In genomic region chr5:109704255-109704952, GRCh38 we compare ENCODE assay signal across 17 cellular contexts.
"Had no signal": no experiment of that assay in that cellular context is flagged by ENCODE, and none has a peak within 500 bp of the region (broad histone marks: within the 10 kb centered on the region; RNA-seq: fewer than 3 reads in every experiment).

No MANE protein-coding gene starts in this region.

- H3K36me3 ChIP-seq: prostate gland, right lobe of liver, stomach had no signal

- H3K4me3 Mint-ChIP-seq: activated CD4-positive, alpha-beta T cell treated with anti-CD3 and anti-CD28 coated beads, Interleukin-2, amount 10 ng/mL, durations not matched to agents 7 days and 5 days; activated naive CD8-positive, alpha-beta T cell; activated T-cell treated with anti-CD3 and anti-CD28 coated beads, Interleukin-2, amount 50 U/mL, for 72 hours; natural killer cell; T-helper 2 cell treated with Interferon-gamma antibody and Interleukin-4, amounts not matched to agents 5 μg/mL and 100 μg/mL, for 36 hours had no signal

- H3K9me3 Mint-ChIP-seq: activated T-cell treated with anti-CD3 and anti-CD28 coated beads, Interleukin-2, amount 50 U/mL, for 72 hours; natural killer cell; T-helper 2 cell treated with Interferon-gamma antibody and Interleukin-4, amounts not matched to agents 5 μg/mL and 100 μg/mL, for 36 hours had no signal

- H3K4me1 ChIP-seq: prostate gland had no signal

- H3K27me3 ChIP-seq: right lobe of liver, stomach had no signal

- DNase-seq: activated CD4-positive, alpha-beta T cell treated with anti-CD3 and anti-CD28 coated beads, Interleukin-2, amount 10 ng/mL, durations not matched to agents 7 days and 5 days; activated CD8-positive, alpha-beta memory T cell treated with anti-CD3 and anti-CD28 coated beads, Interleukin-2, amount 50 U/mL, for 48 hours; activated gamma-delta T cell treated with Interleukin-2 at 50 U/mL for 16 hours; activated T-cell treated with anti-CD3 and anti-CD28 coated beads, Interleukin-2, amount 50 U/mL, for 72 hours; glutamatergic neuron; kidney glomerular epithelial cell; mesendoderm; natural killer cell; occipital lobe; right lobe of liver; stimulated activated CD4-positive, alpha-beta T cell treated with anti-CD3 and anti-CD28 coated beads, Interleukin-2, amount 100 ng/mL, for 24 hours; stomach; SW 1271 had no signal

- ATAC-seq: activated T-cell treated with anti-CD3 and anti-CD28 coated beads, Interleukin-2, amount 50 U/mL, for 72 hours; esophagus mucosa had no signal

- H3K4me3 ChIP-seq: prostate gland, right lobe of liver, stomach had no signal

- H3K9me3 ChIP-seq: prostate gland, right lobe of liver, stomach had no signal

- H3K36me3 Mint-ChIP-seq: natural killer cell had no signal

- H3K27me3 Mint-ChIP-seq: activated CD4-positive, alpha-beta T cell treated with anti-CD3 and anti-CD28 coated beads, Interleukin-2, amount 10 ng/mL, durations not matched to agents 7 days and 5 days; activated naive CD8-positive, alpha-beta T cell had no signal

- H3K27ac ChIP-seq: prostate gland, stomach had no signal

- H3K27ac Mint-ChIP-seq: activated CD4-positive, alpha-beta T cell treated with anti-CD3 and anti-CD28 coated beads, Interleukin-2, amount 10 ng/mL, durations not matched to agents 7 days and 5 days; activated naive CD8-positive, alpha-beta T cell; activated T-cell treated with anti-CD3 and anti-CD28 coated beads, Interleukin-2, amount 50 U/mL, for 72 hours; natural killer cell; T-helper 2 cell treated with Interferon-gamma antibody and Interleukin-4, amounts not matched to agents 5 μg/mL and 100 μg/mL, for 36 hours had no signal
